In the genomic region with DNA sequence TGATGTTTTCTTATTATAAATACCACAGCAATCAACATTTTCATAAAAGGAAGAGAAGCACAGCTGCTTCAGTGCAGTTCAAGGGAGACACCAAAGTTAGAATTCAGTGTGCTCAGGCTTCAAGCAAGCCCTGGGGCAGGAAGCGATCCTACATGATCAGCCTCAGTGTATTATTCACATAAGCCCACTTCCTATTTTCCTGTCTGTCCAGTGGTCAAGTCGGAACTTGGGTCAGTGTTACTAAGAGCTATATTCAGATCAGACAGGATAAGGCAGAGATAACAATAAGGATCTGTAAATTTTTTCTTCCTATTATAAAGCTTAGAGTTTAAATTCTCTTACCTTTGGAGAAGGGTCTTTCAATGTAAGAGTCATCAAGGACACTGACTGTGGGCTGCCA, we compare ENCODE assay signal across 21 cellular contexts. TPM values are rescaled to one million over a fixed set of nuclear protein-coding genes. Genes with fewer than 3 reads are reported as not detected.
DNase-seq lines count a peak whose midpoint lies in the region; ATAC-seq, FAIRE-seq and TF ChIP-seq lines count a peak whose summit lies in the region.
"Had no signal": no experiment of that assay in that cellular context is flagged by ENCODE, and none has a peak within 500 bp of the region (broad histone marks: within the 10 kb centered on the region; RNA-seq: fewer than 3 reads in every experiment).

No MANE protein-coding gene starts in this region.

- no peaks in the 10 kb centered on the region for H3K9me1 ChIP-seq in K562 (ENCODE audit: control insufficient read depth, insufficient read depth, low read length)

- H3K27ac Mint-ChIP-seq in activated naive CD4-positive, alpha-beta T cell treated with anti-CD3 and anti-CD28 coated beads, Interleukin-2, amount 50 U/mL, for 72 hours = no peak overlapping the region
- no peak overlapping the region for H3K27ac Mint-ChIP-seq in endodermal cell
- H3K27ac Mint-ChIP-seq: CD8-positive, alpha-beta T cell had no signal

- H3K79me2 ChIP-seq in K562 (ENCODE audit: control insufficient read depth, insufficient read depth, low read length) (no peaks in the 10 kb centered on the region), trophoblast cell (ENCODE audit: control insufficient read depth, insufficient read depth, low read length, poor library complexity) (no peaks in the 10 kb centered on the region)

- 73% methylated on average over 2 of the region's 2 CpGs for WGBS in K562 (ENCODE audit: insufficient coverage, low coverage, missing lambda C conversion rate)
- WGBS in trophoblast cell (ENCODE audit: extremely low coverage, insufficient coverage, insufficient read length) = no CpG with 5 or more reads among the region's 2 CpGs
- WGBS in endodermal cell (ENCODE audit: insufficient coverage in 1 of 2, insufficient read length in 1 of 2), 2 experiments = 77 to 100% methylated on average over 2 of the region's 2 CpGs

- no peak overlapping the region for H3K4me2 ChIP-seq in K562 (ENCODE audit: insufficient read depth, low read length)
- no peak overlapping the region for H3K4me2 ChIP-seq in trophoblast cell (ENCODE audit: low read length)
- H3K4me2 ChIP-seq: BLaER1, PC-9 had no signal

- H3K4me1 ChIP-seq in K562 (replicated peaks in 1 of 2; ENCODE audit: control insufficient read depth in 2 of 2, insufficient read depth in 2 of 2, low read length in 2 of 2) (no peaks in the 10 kb centered on the region), trophoblast cell (ENCODE audit: control insufficient read depth in 1 of 2, insufficient read depth in 2 of 2, low read length in 2 of 2) (no peaks in the 10 kb centered on the region), endodermal cell (ENCODE audit: control insufficient read depth, insufficient read depth, low read length) (peaks cover 4% of the 10 kb centered on the region)
- H3K4me1 ChIP-seq: BLaER1 had no signal

- peak; percentile 29 for FAIRE-seq in K562 (lab: Jason Lieb, UNC)
- FAIRE-seq: D721Med, GM12891, H1 had no signal

- H3K4me3 Mint-ChIP-seq in endodermal cell = no peak overlapping the region
- H3K4me3 Mint-ChIP-seq: CD8-positive, alpha-beta T cell; IgD-negative memory B cell had no signal

- peaks cover 4 to 16% of the 10 kb centered on the region in 2 donors for H3K36me3 Mint-ChIP-seq in activated naive CD4-positive, alpha-beta T cell treated with anti-CD3 and anti-CD28 coated beads, Interleukin-2, amount 50 U/mL, for 72 hours
- H3K36me3 Mint-ChIP-seq in endodermal cell (ENCODE audit: low read depth) = peaks cover 67% of the 10 kb centered on the region

- no peak overlapping the region for H3K23ac ChIP-seq in trophoblast cell (ENCODE audit: low read length)

- H3K9me3 ChIP-seq in K562 (replicated peaks; ENCODE audit: control insufficient read depth, insufficient read depth, low read depth, low read length) = no peaks in the 10 kb centered on the region
- no peaks in the 10 kb centered on the region for H3K9me3 ChIP-seq in trophoblast cell (ENCODE audit: insufficient read depth, low read depth, low read length)
- H3K9me3 ChIP-seq in endodermal cell (ENCODE audit: control insufficient read depth, low read length) = peaks cover 10% of the 10 kb centered on the region
- H3K9me3 ChIP-seq: BLaER1 had no signal

- no TSS peak for BruUV-seq in K562 (replicated peaks; lab: Mats Ljungman, UMichigan)

- H2AK5ac ChIP-seq in trophoblast cell (ENCODE audit: low read length) = no peak overlapping the region

- no peaks in the 10 kb centered on the region for H3K27me3 Mint-ChIP-seq in endodermal cell (ENCODE audit: insufficient read depth)
- H3K27me3 Mint-ChIP-seq: IgD-negative memory B cell had no signal

- no peaks in the 10 kb centered on the region for H3K79me1 ChIP-seq in trophoblast cell (ENCODE audit: low read length)

- H3K27ac ChIP-seq in K562 (ENCODE audit: extremely low read depth, low read depth, low read length) (no peak overlapping the region), trophoblast cell (ENCODE audit: low read depth, low read length) (no peak overlapping the region), endodermal cell (ENCODE audit: low read depth, low read length) (no peak overlapping the region)
- H3K27ac ChIP-seq: BLaER1, PC-9 had no signal

- H3K27me3 ChIP-seq in K562 (ENCODE audit: control insufficient read depth in 2 of 2, insufficient read depth in 2 of 2, low read length in 2 of 2) = no peaks in the 10 kb centered on the region
- no peaks in the 10 kb centered on the region for H3K27me3 ChIP-seq in trophoblast cell (ENCODE audit: insufficient read depth, low read length)
- no peaks in the 10 kb centered on the region for H3K27me3 ChIP-seq in endodermal cell (ENCODE audit: control insufficient read depth, insufficient read depth, low read length, poor library complexity, severe bottlenecking)
- H3K27me3 ChIP-seq: BLaER1 had no signal

- H2AFZ ChIP-seq in K562 (ENCODE audit: low read depth, low read length) (no peak overlapping the region), trophoblast cell (ENCODE audit: insufficient read depth, low read length, poor library complexity) (no peak overlapping the region)
- H2AFZ ChIP-seq: PC-9 had no signal

- H3K4ac ChIP-seq in trophoblast cell (ENCODE audit: low read depth, low read length) = no peak overlapping the region

- no peak overlapping the region for H2BK5ac ChIP-seq in trophoblast cell (ENCODE audit: low read depth, low read length, poor library complexity)

- no peak for TF ChIP-seq POLR2A in K562 (conservative IDR thresholded peaks at IDR 0.05)

- TF ChIP-seq CTCF in K562 (IDR thresholded peaks at IDR 0.05 in 2 of 3, conservative IDR thresholded peaks at IDR 0.05 in 1 of 3; ENCODE audit: insufficient read depth in 2 of 3, low read depth in 1 of 3, low read length in 3 of 3) (no peak), endodermal cell (conservative IDR thresholded peaks at IDR 0.05) (no peak)

- no peaks in the 10 kb centered on the region for H3K9me3 Mint-ChIP-seq in activated naive CD4-positive, alpha-beta T cell treated with anti-CD3 and anti-CD28 coated beads, Interleukin-2, amount 50 U/mL, for 72 hours
- peaks cover 3% of the 10 kb centered on the region for H3K9me3 Mint-ChIP-seq in endodermal cell
- H3K9me3 Mint-ChIP-seq: CD8-positive, alpha-beta T cell; IgD-negative memory B cell had no signal

- no peak overlapping the region for H4K8ac ChIP-seq in trophoblast cell (ENCODE audit: low read depth, low read length)

- no peak overlapping the region for H4K12ac ChIP-seq in trophoblast cell (ENCODE audit: low read depth, low read length)

- H2BK120ac ChIP-seq in trophoblast cell (ENCODE audit: insufficient read depth, low read length, poor library complexity) = no peak overlapping the region

- no peak overlapping the region for H4K91ac ChIP-seq in trophoblast cell (ENCODE audit: low read depth, low read length)

- ATAC-seq in K562 = no peak
- ATAC-seq in activated naive CD4-positive, alpha-beta T cell treated with anti-CD3 and anti-CD28 coated beads, Interleukin-2, amount 50 U/mL, for 72 hours = no peak
- ATAC-seq: CD8-positive, alpha-beta T cell had no signal

- DNase-seq in EL (peak; percentile 57), M059J (ENCODE audit: low read depth) (peak; percentile 12), K562 (ENCODE audit: extremely low read depth in 1 of 4, low spot score in 3 of 4) (no peak), foreskin melanocyte (peak; percentile 40), trophoblast cell (no peak), NOMO-1 treated with DMSO at 0.1 percent for 48 hours (lab: John Stamatoyannopoulos, UW; ENCODE audit: unreplicated experiment) (no peak), endodermal cell (no peak)
- no peak for DNase-seq in activated naive CD4-positive, alpha-beta T cell treated with anti-CD3 and anti-CD28 coated beads, Interleukin-2, amount 50 U/mL, for 72 hours (ENCODE audit: low spot score in 2 of 2)
- DNase-seq: CD8-positive, alpha-beta T cell; DMS79; GDM1; NCI-H1436 treated with DMSO at 0.1 percent for 48 hours; NCI-H2029 treated with DMSO at 0.1 percent for 48 hours; NCI-H510A; NCI-H774; PC-9 had no signal

- TF ChIP-seq RAD21 in K562 (CRISPR knock-in tag; conservative IDR thresholded peaks at IDR 0.05 in 1 of 2, IDR thresholded peaks at IDR 0.05 in 1 of 2) = no peak

- TF ChIP-seq EP300 in K562 (IDR thresholded peaks at IDR 0.05; ENCODE audit: low read length) = no peak

- no peaks in the 10 kb centered on the region for H4K20me1 ChIP-seq in K562 (replicated peaks; ENCODE audit: control insufficient read depth, insufficient read depth, low read length)
- H4K20me1 ChIP-seq: BLaER1 had no signal

- H3K36me3 ChIP-seq in K562 (ENCODE audit: control insufficient read depth, insufficient read depth, low read length) (peaks cover 71% of the 10 kb centered on the region), trophoblast cell (ENCODE audit: control insufficient read depth in 1 of 2, insufficient read depth in 2 of 2, low read length in 2 of 2) (peaks cover 9 to 11% of the 10 kb centered on the region in 2 experiments), endodermal cell (ENCODE audit: control insufficient read depth, insufficient read depth, low read length) (peaks cover 87% of the 10 kb centered on the region)
- H3K36me3 ChIP-seq: BLaER1 had no signal

- no peaks in the 10 kb centered on the region for H3K4me1 Mint-ChIP-seq in endodermal cell
- H3K4me1 Mint-ChIP-seq: IgD-negative memory B cell had no signal

- CTCF ChIA-PET in K562 (lab: Yijun Ruan, JAX; ENCODE audit: low intra/inter-chr PET ratio) = no interaction called here

- no peak overlapping the region for H3K14ac ChIP-seq in trophoblast cell (ENCODE audit: low read length)

- POLR2A ChIA-PET in K562 (lab: Yijun Ruan, JAX) = interaction anchor here (0.9 to 2.5 kb wide), 2 partner anchors 8 to 16 kb away, joined by 4 to 14 read pairs; no protein-coding TSS in a partner anchor

- H3K4me3 ChIP-seq in K562 (no peak overlapping the region), trophoblast cell (ENCODE audit: low read depth, low read length) (no peak overlapping the region), endodermal cell (ENCODE audit: low read length) (no peak overlapping the region)
- H3K4me3 ChIP-seq: BLaER1, PC-9 had no signal

- no peak overlapping the region for H3K9ac ChIP-seq in K562 (ENCODE audit: insufficient read depth in 1 of 2, low read depth in 2 of 2, low read length in 2 of 2)
- no peak overlapping the region for H3K9ac ChIP-seq in trophoblast cell (ENCODE audit: low read length)
- no peak overlapping the region for H3K9ac ChIP-seq in endodermal cell (ENCODE audit: extremely low read depth, low read length, poor library complexity, severe bottlenecking)
- H3K9ac ChIP-seq: BLaER1 had no signal

- in situ Hi-C loops in K562 (cut with MboI) = no loop called here

- intact Hi-C loops in K562 (cut with micrococcal nuclease) = no loop called here

- H3K18ac ChIP-seq in trophoblast cell (ENCODE audit: low read length) = no peak overlapping the region

- no peak overlapping the region for H2BK12ac ChIP-seq in trophoblast cell (ENCODE audit: low read length)

RNA-seq across cellular contexts. Expression of gene HEATR6, which starts 12.9 kb away (rescaled TPM):
- total RNA-seq in M059J (2014; rRNA removed; shearing (Covaris generic)) = 32.2 and 35.5 TPM in 2 replicates
- 29.4 and 51.4 TPM in 2 replicates for total RNA-seq in K562 (2011; cell fraction: chromatin; rRNA removed; ENCODE audit: low replicate concordance)
- 23.0 and 26.7 TPM in 2 replicates for total RNA-seq in K562 (2011; cell fraction: nucleolus; rRNA removed)
- 31.9 and 32.7 TPM in 2 replicates for total RNA-seq in K562 (2011; cell fraction: nucleoplasm; rRNA removed)
- total RNA-seq in K562 (2014; rRNA removed) (6.9 and 11.3 TPM in 2 replicates), K562 (2014; rRNA removed; fragmentation: Illumina TruSeq; extraction: Trizol) (11.4 and 12.1 TPM in 2 replicates), K562 (2015; rRNA removed; fragmentation: Illumina TruSeq; extraction: Trizol) (10.9 and 12.7 TPM in 2 replicates), K562 (2021) (12.9 and 13.5 TPM in 2 replicates), endodermal cell (10 to 100 TPM; 25.5 to 27.6 TPM)
- polyA plus RNA-seq in K562 (2011; rRNA removed) (17.6 and 22.9 TPM in 2 replicates), K562 (2014; fragmentation: Illumina TruSeq; extraction: Trizol) (14.5 and 15.4 TPM in 2 replicates), K562 (2014; fragmentation: Nextera tagmentation; extraction: Ambion mirVana) (1 to 10 TPM; 5.3 to 9.1 TPM), K562 (2014; rRNA removed) (10.8 and 13.5 TPM in 2 replicates)
- 22.9 and 29.8 TPM in 2 replicates for polyA plus RNA-seq in K562 (2011; cell fraction: cytosol; rRNA removed)
- polyA plus RNA-seq in K562 (2011; cell fraction: nucleus; rRNA removed) = 78.3 and 85.3 TPM in 2 replicates
- 11.1 and 22.0 TPM in 2 replicates for polyA plus RNA-seq in K562 (2012)
- polyA minus RNA-seq in K562 (2011; rRNA and poly(A)+ RNA removed) = 21.9 and 34.4 TPM in 2 replicates
- polyA minus RNA-seq in K562 (2011; cell fraction: cytosol; rRNA and poly(A)+ RNA removed) = 15.9 and 17.8 TPM in 2 replicates
- 26.7 and 45.1 TPM in 2 replicates for polyA minus RNA-seq in K562 (2011; cell fraction: nucleus; rRNA and poly(A)+ RNA removed)
- 9.4 and 9.7 TPM in 2 replicates for polyA plus RNA-seq in trophoblast cell (2013)
- total RNA-seq in activated naive CD4-positive, alpha-beta T cell treated with anti-CD3 and anti-CD28 coated beads, Interleukin-2, amount 50 U/mL, for 72 hours = 10 to 100 TPM; 33.4 to 33.9 TPM
- 27.8 TPM for polyA plus RNA-seq in endodermal cell (2013, experiment 1 of 2)
- 23.5 TPM for polyA plus RNA-seq in endodermal cell (2013, experiment 2 of 2)

Comparison
In these comparisons a context has a peak if more than half of its experiments do, and no peak if none do; other contexts are left out.
1. DNase-seq: peak in EL (single experiment), M059J (single experiment) and foreskin melanocyte (single experiment); none in K562 (0 of 4), trophoblast cell (0 of 2), activated naive CD4-positive, alpha-beta T cell treated with anti-CD3 and anti-CD28 coated beads, Interleukin-2, amount 50 U/mL, for 72 hours (0 of 2), NOMO-1 treated with DMSO at 0.1 percent for 48 hours (single experiment) and endodermal cell (single experiment).